8 cellular contexts compared by ENCODE assay signal in genomic region chr1:27489973-27490741, GRCh38. TPM values are rescaled to one million over a fixed set of nuclear protein-coding genes. Genes with fewer than 3 reads are reported as not detected.
A peak's percentile ranks its signal among the peaks of the same experiment; 100 is the strongest.
DNase-seq lines count a peak whose midpoint lies in the region; ATAC-seq lines count a peak whose summit lies in the region.

WASF2 (minus strand) TSS chr1:27490167; CDS start chr1:27428890, 61,277 bp downstream.

- peak; percentile 76 for ATAC-seq in HG02610 (IDR thresholded peaks at IDR 0.05; ENCODE audit: unreplicated experiment)
- ATAC-seq in activated naive CD4-positive, alpha-beta T cell treated with anti-CD3 and anti-CD28 coated beads, Interleukin-2, amount 50 U/mL, for 72 hours, result peak; percentile 95 to 97

- H3K4me3 ChIP-seq in GM08714 (ENCODE audit: low read length), result peak within 1 kb of the TSS; percentile 79

- peak within 1 kb of the TSS; percentile 97 for H3K27ac ChIP-seq in temporal lobe (ENCODE audit: low read depth, low read length)

- no peaks in the 10 kb centered on the region for H3K9me3 Mint-ChIP-seq in activated naive CD4-positive, alpha-beta T cell treated with anti-CD3 and anti-CD28 coated beads, Interleukin-2, amount 50 U/mL, for 72 hours

- H3K27ac Mint-ChIP-seq in activated naive CD4-positive, alpha-beta T cell treated with anti-CD3 and anti-CD28 coated beads, Interleukin-2, amount 50 U/mL, for 72 hours, result peak within 1 kb of the TSS; percentile 98 to 99

- DNase-seq in NCI-H1092 treated with DMSO at 0.1 percent for 48 hours (lab: John Stamatoyannopoulos, UW) (peak; percentile 98), SKM-1 (lab: John Stamatoyannopoulos, UW; ENCODE audit: unreplicated experiment) (peak; percentile 94), glomerular endothelial cell (ENCODE audit: extremely low read depth, low read depth, low spot score) (peak; percentile 94), occipital lobe (lab: John Stamatoyannopoulos, UW) (peak; percentile 98)
- DNase-seq in activated naive CD4-positive, alpha-beta T cell treated with anti-CD3 and anti-CD28 coated beads, Interleukin-2, amount 50 U/mL, for 72 hours (ENCODE audit: low spot score in 2 of 2), result peak; percentile 97 to 98

- H3K36me3 Mint-ChIP-seq in activated naive CD4-positive, alpha-beta T cell treated with anti-CD3 and anti-CD28 coated beads, Interleukin-2, amount 50 U/mL, for 72 hours, result peaks cover 0 to 9% of the 10 kb centered on the region in 2 donors

RNA-seq across cellular contexts. Expression of gene WASF2, which starts in this region (rescaled TPM):
- 100 to 1,000 TPM in 1 of 2 donors, 10 to 100 TPM in 1; 97.8 to 116 TPM for total RNA-seq in activated naive CD4-positive, alpha-beta T cell treated with anti-CD3 and anti-CD28 coated beads, Interleukin-2, amount 50 U/mL, for 72 hours
- total RNA-seq in glomerular endothelial cell (81.5 and 111 TPM in 2 replicates), occipital lobe (6.1 TPM), temporal lobe (10.1 TPM)

Comparison
In these comparisons a context has a peak if more than half of its experiments do, and no peak if none do; other contexts are left out.
1. Peak in every context shown above with its lines: DNase-seq, ATAC-seq, H3K4me3 ChIP-seq and H3K27ac ChIP-seq.